8 cellular contexts compared by ENCODE assay signal in the genomic region with DNA sequence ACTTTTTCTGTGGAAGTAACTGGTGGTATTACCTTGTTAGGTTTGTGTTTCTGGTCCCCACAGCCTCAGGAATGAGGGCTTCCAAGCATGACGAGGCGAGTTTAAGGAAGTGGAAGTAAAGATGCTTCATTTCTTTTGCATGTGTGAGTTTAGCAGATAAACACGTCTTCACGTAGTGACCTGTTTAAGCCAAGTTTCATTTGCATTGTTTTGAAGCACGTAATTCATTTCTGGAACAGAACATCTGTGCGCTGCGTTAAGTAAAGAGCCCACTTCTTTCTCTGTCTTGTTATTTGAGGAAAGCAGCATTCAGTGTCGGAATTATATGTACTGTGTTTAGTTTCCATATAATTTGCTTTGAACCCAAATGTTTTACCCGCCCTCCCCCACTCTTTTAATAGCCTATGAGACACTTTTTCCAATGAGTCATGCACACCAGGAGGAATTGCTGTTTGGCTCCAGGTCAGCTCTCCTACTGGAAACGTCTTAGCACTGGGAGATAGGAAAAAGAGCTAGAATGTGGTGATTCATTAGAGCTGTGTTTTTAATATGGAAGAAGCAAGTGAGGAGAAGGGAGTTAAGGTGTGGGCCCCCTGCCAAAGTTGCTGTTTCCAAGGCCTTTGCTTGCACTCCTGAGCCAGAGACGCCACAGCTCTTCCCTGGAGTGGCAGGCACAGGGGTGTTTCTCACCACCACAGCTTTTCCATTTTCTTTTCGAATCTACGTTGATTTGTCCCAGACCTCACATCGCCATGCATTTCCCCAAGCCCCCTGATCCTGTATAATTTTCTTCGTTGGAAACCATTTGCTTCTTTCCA. TPM values are rescaled to one million over a fixed set of nuclear protein-coding genes. Genes with fewer than 3 reads are reported as not detected.
DNase-seq lines count a peak whose midpoint lies in the region; ATAC-seq and TF ChIP-seq lines count a peak whose summit lies in the region.

No MANE protein-coding gene starts in this region.

- no peaks in the 10 kb centered on the region for H3K27me3 ChIP-seq in brain microvascular endothelial cell (replicated peaks)
- no peaks in the 10 kb centered on the region for H3K27me3 ChIP-seq in tibial nerve

- peaks cover 0 to 25% (median 7%) of the 10 kb centered on the region in 4 donors for H3K4me1 ChIP-seq in tibial nerve

- no peak for TF ChIP-seq POLR2A in tibial nerve (IDR thresholded peaks at IDR 0.05)

- peaks cover 0 to 11% (median 0%) of the 10 kb centered on the region in 4 donors for H3K9me3 ChIP-seq in tibial nerve

- peak; percentile 41 for DNase-seq in GM13977 (ENCODE audit: low spot score)
- DNase-seq in HK-2 (ENCODE audit: unreplicated experiment) = peak; percentile 73
- DNase-seq in brain microvascular endothelial cell = peak; percentile 95
- peak; percentile 32 to 58 for DNase-seq in left colon
- peak; percentile 33 to 66 for DNase-seq in tibial nerve (ENCODE audit: low spot score in 2 of 2)
- no peak for DNase-seq in NCI-H146 treated with DMSO at 0.1 percent for 48 hours (lab: John Stamatoyannopoulos, UW; ENCODE audit: unreplicated experiment)
- no peak for DNase-seq in NCI-H2081 treated with DMSO at 0.1 percent for 48 hours (lab: John Stamatoyannopoulos, UW)

- TF ChIP-seq EP300 in tibial nerve (IDR thresholded peaks at IDR 0.05) = peak; percentile 30 to 90

- in situ Hi-C loops in GM13977 (cut with MboI; ENCODE audit: low pct_unique_long_range_greater_than_20kb, low sequenced_read_pairs, unreplicated experiment) = no loop called here
- in situ Hi-C loops in brain microvascular endothelial cell (cut with HindIII; ENCODE audit: low pct_ligation_motif_present, low sequenced_read_pairs) = no loop called here

- intact Hi-C loops in left colon (cut with DNase I, micrococcal nuclease) = no loop called here

- WGBS in tibial nerve, 2 donors = 47 to 48% methylated on average over 15 of the region's 15 CpGs

- ATAC-seq in left colon = peak; percentile 32
- ATAC-seq in GM21526 (IDR thresholded peaks at IDR 0.05; ENCODE audit: low FRiP score, unreplicated experiment) = no peak

- no peaks in the 10 kb centered on the region for H3K36me3 ChIP-seq in brain microvascular endothelial cell (replicated peaks)
- H3K36me3 ChIP-seq in tibial nerve = no peaks in the 10 kb centered on the region

- no peak for TF ChIP-seq CTCF in GM13977 (IDR thresholded peaks at IDR 0.05; ENCODE audit: extremely low read depth, insufficient read depth, missing control alignments)
- no peak for TF ChIP-seq CTCF in brain microvascular endothelial cell (IDR thresholded peaks at IDR 0.05; ENCODE audit: low read depth, low read length, missing control alignments)
- no peak for TF ChIP-seq CTCF in tibial nerve (IDR thresholded peaks at IDR 0.05)

- H3K27ac ChIP-seq in brain microvascular endothelial cell = peak overlapping the region; percentile 90
- peak overlapping the region; percentile 36 to 81 (median 64) for H3K27ac ChIP-seq in tibial nerve

- H3K4me3 ChIP-seq in brain microvascular endothelial cell (ENCODE audit: low read depth, low read length) (no peak overlapping the region), tibial nerve (peak overlapping the region in 1 of 4 donors; percentile 8)

RNA-seq across cellular contexts. Expression of gene BTBD16, which starts 36.8 kb away (rescaled TPM):
- total RNA-seq in left colon (under 1 TPM; 0.14 to 0.15 TPM), tibial nerve (1 to 10 TPM in 1 of 4 donors, under 1 TPM in 1, not detected in 2; 0.42 to 1.2 TPM)

Comparison
In these comparisons a context has a peak if more than half of its experiments do, and no peak if none do; other contexts are left out.
1. DNase-seq: peak in GM13977 (single experiment), HK-2 (single experiment), brain microvascular endothelial cell (single experiment), left colon (2 of 2) and tibial nerve (2 of 2); none in NCI-H146 treated with DMSO at 0.1 percent for 48 hours (single experiment) and NCI-H2081 treated with DMSO at 0.1 percent for 48 hours (single experiment).